13 cellular contexts compared by ENCODE assay signal in genomic region chr19:58261968-58262921, GRCh38. TPM values are rescaled to one million over a fixed set of nuclear protein-coding genes. Genes with fewer than 3 reads are reported as not detected.
DNase-seq lines count a peak whose midpoint lies in the region; ATAC-seq and TF ChIP-seq lines count a peak whose summit lies in the region.
"Had no signal": no experiment of that assay in that cellular context is flagged by ENCODE, and none has a peak within 500 bp of the region (broad histone marks: within the 10 kb centered on the region; RNA-seq: fewer than 3 reads in every experiment).

No MANE protein-coding gene starts in this region.

- H3K27me3 ChIP-seq in heart left ventricle = no peaks in the 10 kb centered on the region
- H3K27me3 ChIP-seq in iPS-18a (ENCODE audit: control insufficient read depth, insufficient read depth, low read length) = no peaks in the 10 kb centered on the region
- H3K27me3 ChIP-seq in spleen (replicated peaks in 1 of 7) = no peaks in the 10 kb centered on the region
- H3K27me3 ChIP-seq: foreskin keratinocyte had no signal

- H3K4me1 Mint-ChIP-seq in T-helper 17 cell (no peaks in the 10 kb centered on the region), type B pancreatic cell (ENCODE audit: unreplicated experiment) (no peaks in the 10 kb centered on the region)
- H3K4me1 Mint-ChIP-seq: activated naive CD4-positive, alpha-beta T cell treated with anti-CD3 and anti-CD28 coated beads, Interleukin-2, amount 10 ng/mL, durations not matched to agents 7 days and 5 days had no signal

- peaks cover 9% of the 10 kb centered on the region for H3K36me3 Mint-ChIP-seq in T-helper 17 cell (ENCODE audit: low read depth)
- peaks cover 68% of the 10 kb centered on the region for H3K36me3 Mint-ChIP-seq in type B pancreatic cell

- no peak for TF ChIP-seq POLR2A in heart left ventricle (IDR thresholded peaks at IDR 0.05)
- TF ChIP-seq POLR2A in spleen (IDR thresholded peaks at IDR 0.05) = no peak

- TF ChIP-seq CTCF in heart left ventricle (IDR thresholded peaks at IDR 0.05) (no peak), type B pancreatic cell (conservative IDR thresholded peaks at IDR 0.05) (no peak), spleen (IDR thresholded peaks at IDR 0.05 in 8 of 11, conservative IDR thresholded peaks at IDR 0.05 in 3 of 11) (no peak)

- WGBS in heart left ventricle, 4 donors = 93 to 98% (median 98%) methylated on average over 19 of the region's 19 CpGs
- 94 to 98% (median 97%) methylated on average over 19 of the region's 19 CpGs for WGBS in spleen, 5 donors

- peaks cover 23% of the 10 kb centered on the region for H3K9me3 Mint-ChIP-seq in type B pancreatic cell

- H3K9ac ChIP-seq in iPS-18a (ENCODE audit: low read length) = no peak overlapping the region

- H3K4me3 ChIP-seq in heart left ventricle (no peak overlapping the region), iPS-18a (ENCODE audit: low read length) (peak overlapping the region; percentile 8), spleen (peak overlapping the region in 1 of 8 donors; percentile 22)

- H3K27ac ChIP-seq in heart left ventricle (no peak overlapping the region), iPS-18a (ENCODE audit: low read length) (no peak overlapping the region), spleen (no peak overlapping the region)
- H3K27ac ChIP-seq: foreskin keratinocyte had no signal

- peak; percentile 22 for DNase-seq in cardiac septum (ENCODE audit: low spot score)
- DNase-seq in heart left ventricle = no peak
- no peak for DNase-seq in T-helper 17 cell
- no peak for DNase-seq in type B pancreatic cell (ENCODE audit: extremely low spot score, unreplicated experiment)
- no peak for DNase-seq in spleen
- DNase-seq in HCEC 1CT = no peak
- DNase-seq: activated naive CD4-positive, alpha-beta T cell treated with anti-CD3 and anti-CD28 coated beads, Interleukin-2, amount 10 ng/mL, durations not matched to agents 7 days and 5 days; cortex of kidney; GDM1; occipital lobe had no signal

- no peak for ATAC-seq in heart left ventricle
- no peak for ATAC-seq in T-helper 17 cell
- ATAC-seq in HG02571 (IDR thresholded peaks at IDR 0.05; ENCODE audit: unreplicated experiment) = no peak
- ATAC-seq: foreskin keratinocyte had no signal

- H3K36me3 ChIP-seq in heart left ventricle = peaks cover 30 to 98% (median 62%) of the 10 kb centered on the region in 9 donors
- peaks cover 60% of the 10 kb centered on the region for H3K36me3 ChIP-seq in iPS-18a (ENCODE audit: control insufficient read depth, low read depth, low read length)
- H3K36me3 ChIP-seq in spleen = peaks cover 32 to 100% (median 89%) of the 10 kb centered on the region in 6 donors

- H3K4me1 ChIP-seq in heart left ventricle = no peaks in the 10 kb centered on the region
- H3K4me1 ChIP-seq in iPS-18a (ENCODE audit: control insufficient read depth, low read depth, low read length) = no peaks in the 10 kb centered on the region
- H3K4me1 ChIP-seq in spleen = no peaks in the 10 kb centered on the region
- H3K4me1 ChIP-seq: foreskin keratinocyte had no signal

- peak overlapping the region; percentile 45 for H3K27ac Mint-ChIP-seq in T-helper 17 cell
- peak overlapping the region; percentile 16 for H3K27ac Mint-ChIP-seq in type B pancreatic cell
- H3K27ac Mint-ChIP-seq: activated naive CD4-positive, alpha-beta T cell treated with anti-CD3 and anti-CD28 coated beads, Interleukin-2, amount 10 ng/mL, durations not matched to agents 7 days and 5 days had no signal

- H3K27me3 Mint-ChIP-seq in T-helper 17 cell (no peaks in the 10 kb centered on the region), type B pancreatic cell (no peaks in the 10 kb centered on the region)
- H3K27me3 Mint-ChIP-seq: activated naive CD4-positive, alpha-beta T cell treated with anti-CD3 and anti-CD28 coated beads, Interleukin-2, amount 10 ng/mL, durations not matched to agents 7 days and 5 days had no signal

- intact Hi-C loops in cardiac septum (cut with DNase I) (no loop called here), heart left ventricle (cut with DNase I) (loop anchor here in 3 of 10 donors (5.0 to 10.0 kb wide), 3 partner anchors 57 to 135 kb away; no protein-coding TSS in a partner anchor), spleen (cut with DNase I; ENCODE audit: low total_unique reads) (no loop called here)

- H3K9me3 ChIP-seq in heart left ventricle = peaks cover 21 to 100% (median 99%) of the 10 kb centered on the region in 12 donors
- H3K9me3 ChIP-seq in T-helper 17 cell (ENCODE audit: control insufficient read depth, low read length, poor library complexity, severe bottlenecking) = peaks cover 70% of the 10 kb centered on the region
- H3K9me3 ChIP-seq in iPS-18a (ENCODE audit: control insufficient read depth, low read depth, low read length) = peaks cover 94% of the 10 kb centered on the region
- peaks cover 88 to 100% (median 100%) of the 10 kb centered on the region in 8 donors for H3K9me3 ChIP-seq in spleen

- H3K4me3 Mint-ChIP-seq in T-helper 17 cell (no peak overlapping the region), type B pancreatic cell (no peak overlapping the region)
- H3K4me3 Mint-ChIP-seq: activated naive CD4-positive, alpha-beta T cell treated with anti-CD3 and anti-CD28 coated beads, Interleukin-2, amount 10 ng/mL, durations not matched to agents 7 days and 5 days had no signal

RNA-seq across cellular contexts. Expression of gene ZNF8, which starts 16.5 kb away (rescaled TPM):
- total RNA-seq in cardiac septum = 6.2 TPM
- 1 to 10 TPM; 4.0 to 7.8 (median 5.5) TPM for total RNA-seq in heart left ventricle
- 1 to 10 TPM; 2.6 to 3.3 TPM for polyA plus RNA-seq in heart left ventricle
- total RNA-seq in T-helper 17 cell = 1 to 10 TPM; 5.6 to 6.6 TPM
- 10.8 and 16.4 TPM in 2 replicates for total RNA-seq in type B pancreatic cell (ENCODE audit: low replicate concordance)
- 10 to 100 TPM in 2 of 7 donors, 1 to 10 TPM in 5; 6.6 to 10.7 (median 8.5) TPM for total RNA-seq in spleen
- 1 to 10 TPM in 1 of 3 donors, under 1 TPM in 2; 0.91 to 1.8 (median 0.91) TPM for polyA plus RNA-seq in spleen

RNA-seq across cellular contexts. Expression of gene ZNF544, which starts 33.5 kb away (rescaled TPM):
- total RNA-seq in cardiac septum (28.1 TPM), heart left ventricle (10 to 100 TPM; 20.8 to 38.7 (median 22.1) TPM), T-helper 17 cell (10 to 100 TPM; 13.4 to 15.0 TPM), type B pancreatic cell (ENCODE audit: low replicate concordance) (52.0 and 52.5 TPM in 2 replicates), spleen (10 to 100 TPM; 31.4 to 58.5 (median 39.0) TPM)
- polyA plus RNA-seq in heart left ventricle (10 to 100 TPM; 24.5 to 29.4 TPM), spleen (10 to 100 TPM; 12.5 to 24.8 (median 20.2) TPM)

RNA-seq across cellular contexts. Expression of gene ERVK3-1, which starts 42.9 kb away (rescaled TPM):
- total RNA-seq in cardiac septum = 17.1 TPM
- 10 to 100 TPM; 12.8 to 39.2 (median 20.3) TPM for total RNA-seq in heart left ventricle
- 10 to 100 TPM; 24.6 to 61.1 TPM for polyA plus RNA-seq in heart left ventricle
- 100 to 1,000 TPM; 108 to 110 TPM for total RNA-seq in T-helper 17 cell
- 35.2 and 36.8 TPM in 2 replicates for total RNA-seq in type B pancreatic cell (ENCODE audit: low replicate concordance)
- total RNA-seq in spleen = 10 to 100 TPM; 35.0 to 62.5 (median 44.7) TPM
- 10 to 100 TPM; 34.0 to 48.8 (median 39.1) TPM for polyA plus RNA-seq in spleen
